1 cellular context compared by ENCODE assay signal in genomic region chr19:33176670-33177416, GRCh38.
TF ChIP-seq lines count a peak whose summit lies in the region.

No MANE protein-coding gene starts in this region.

TF ChIP-seq in HepG2, 621 proteins besides CTCF, POLR2A, EP300 and RAD21 (continued from another document):
- TF ChIP-seq NCOR1 (IDR thresholded peaks at IDR 0.05; ENCODE audit: borderline replicate concordance, low read length) (peak; percentile 55; the same call in 1 of the 2 replicates), POLR2AphosphoS5 (IDR thresholded peaks at IDR 0.05; ENCODE audit: low read depth, low read length) (peak; percentile 97), SP140L (CRISPR knock-in tag; IDR thresholded peaks at IDR 0.05; ENCODE audit: borderline replicate concordance) (peak; percentile 98), SSRP1 (CRISPR knock-in tag; IDR thresholded peaks at IDR 0.05) (no peak), UBTF (CRISPR knock-in tag; IDR thresholded peaks at IDR 0.05) (peak; percentile 67), ATF7-NPFF (CRISPR knock-in tag; IDR thresholded peaks at IDR 0.05; ENCODE audit: low read depth) (no peak), MZF1 (CRISPR knock-in tag; IDR thresholded peaks at IDR 0.05; ENCODE audit: borderline replicate concordance) (no peak), MEIS2 (CRISPR knock-in tag; IDR thresholded peaks at IDR 0.05) (peak; percentile 14), ZNF766 (CRISPR knock-in tag; IDR thresholded peaks at IDR 0.05; ENCODE audit: borderline replicate concordance) (no peak), JUN (CRISPR knock-in tag; IDR thresholded peaks at IDR 0.05) (no peak), ZNF354B (CRISPR knock-in tag; IDR thresholded peaks at IDR 0.05) (no peak), ZSCAN22 (CRISPR knock-in tag; IDR thresholded peaks at IDR 0.05) (no peak), AGO2 (optimal IDR thresholded peaks at IDR 0.05; ENCODE audit: low read depth, low read length) (peak; percentile 69), ZNF562 (CRISPR knock-in tag; IDR thresholded peaks at IDR 0.05; ENCODE audit: borderline replicate concordance) (no peak), ZSCAN29 (CRISPR knock-in tag; conservative IDR thresholded peaks at IDR 0.05) (peak; percentile 66; the same call in 1 of the 2 replicates), FUBP1 (CRISPR knock-in tag; IDR thresholded peaks at IDR 0.05; ENCODE audit: borderline replicate concordance) (peak; percentile 61; the same call in 1 of the 2 replicates), ZFP41 (CRISPR knock-in tag; IDR thresholded peaks at IDR 0.05; ENCODE audit: borderline replicate concordance) (no peak; the same call in 1 of the 2 replicates), ZNF558 (CRISPR knock-in tag; IDR thresholded peaks at IDR 0.05; ENCODE audit: borderline replicate concordance) (peak; percentile 61; the same call in 1 of the 2 replicates), IRF1 (CRISPR knock-in tag; IDR thresholded peaks at IDR 0.05; ENCODE audit: low read depth) (no peak), PAXIP1 (CRISPR knock-in tag; conservative IDR thresholded peaks at IDR 0.05) (peak; percentile 86), ZNF253 (CRISPR knock-in tag; IDR thresholded peaks at IDR 0.05; ENCODE audit: borderline replicate concordance) (no peak), PATZ1 (CRISPR knock-in tag; IDR thresholded peaks at IDR 0.05) (peak; percentile 87), ZNF773 (CRISPR knock-in tag; IDR thresholded peaks at IDR 0.05; ENCODE audit: borderline replicate concordance) (no peak), ZNF143 (CRISPR knock-in tag; IDR thresholded peaks at IDR 0.05) (no peak; the same call in 1 of the 2 replicates), MLX (CRISPR knock-in tag; IDR thresholded peaks at IDR 0.05) (peak; percentile 11; the same call in 1 of the 2 replicates), ZMAT5 (CRISPR knock-in tag; IDR thresholded peaks at IDR 0.05; ENCODE audit: borderline replicate concordance, low read depth) (no peak), ZNF180 (CRISPR knock-in tag; IDR thresholded peaks at IDR 0.05; ENCODE audit: borderline replicate concordance, low read depth) (peak; percentile 16; the same call in 1 of the 2 replicates), JARID2 (CRISPR knock-in tag; IDR thresholded peaks at IDR 0.05; ENCODE audit: insufficient replicate concordance) (no peak), NFIC (IDR thresholded peaks at IDR 0.05; ENCODE audit: low read length) (no peak), SMAD3 (CRISPR knock-in tag; IDR thresholded peaks at IDR 0.05) (peak; percentile 88; the same call in 1 of the 2 replicates), REL (CRISPR knock-in tag; conservative IDR thresholded peaks at IDR 0.05) (no peak), DPF2 (CRISPR knock-in tag; IDR thresholded peaks at IDR 0.05; ENCODE audit: borderline replicate concordance, low read depth) (no peak), NFKBIZ (CRISPR knock-in tag; IDR thresholded peaks at IDR 0.05) (peak; percentile 72; the same call in 1 of the 2 replicates), ZNF337 (CRISPR knock-in tag; IDR thresholded peaks at IDR 0.05; ENCODE audit: borderline replicate concordance, low read depth) (peak; percentile 95), THRA (CRISPR knock-in tag; IDR thresholded peaks at IDR 0.05; ENCODE audit: borderline replicate concordance) (peak; percentile 38; the same call in 1 of the 2 replicates), NFYC (CRISPR knock-in tag; IDR thresholded peaks at IDR 0.05) (no peak), RNF219 (CRISPR knock-in tag; IDR thresholded peaks at IDR 0.05) (no peak), PLSCR1 (CRISPR knock-in tag; IDR thresholded peaks at IDR 0.05; ENCODE audit: borderline replicate concordance) (no peak), YEATS2 (CRISPR knock-in tag; IDR thresholded peaks at IDR 0.05; ENCODE audit: borderline replicate concordance) (peak; percentile 68; the same call in 1 of the 2 replicates), ERF (CRISPR knock-in tag; IDR thresholded peaks at IDR 0.05) (peak; percentile 78), ZFP1 (CRISPR knock-in tag; IDR thresholded peaks at IDR 0.05) (peak; percentile 95), PBX2 (CRISPR knock-in tag; IDR thresholded peaks at IDR 0.05) (no peak)
TF ChIP-seq in HepG2: peak in this region for 300.
